In the genomic region with DNA sequence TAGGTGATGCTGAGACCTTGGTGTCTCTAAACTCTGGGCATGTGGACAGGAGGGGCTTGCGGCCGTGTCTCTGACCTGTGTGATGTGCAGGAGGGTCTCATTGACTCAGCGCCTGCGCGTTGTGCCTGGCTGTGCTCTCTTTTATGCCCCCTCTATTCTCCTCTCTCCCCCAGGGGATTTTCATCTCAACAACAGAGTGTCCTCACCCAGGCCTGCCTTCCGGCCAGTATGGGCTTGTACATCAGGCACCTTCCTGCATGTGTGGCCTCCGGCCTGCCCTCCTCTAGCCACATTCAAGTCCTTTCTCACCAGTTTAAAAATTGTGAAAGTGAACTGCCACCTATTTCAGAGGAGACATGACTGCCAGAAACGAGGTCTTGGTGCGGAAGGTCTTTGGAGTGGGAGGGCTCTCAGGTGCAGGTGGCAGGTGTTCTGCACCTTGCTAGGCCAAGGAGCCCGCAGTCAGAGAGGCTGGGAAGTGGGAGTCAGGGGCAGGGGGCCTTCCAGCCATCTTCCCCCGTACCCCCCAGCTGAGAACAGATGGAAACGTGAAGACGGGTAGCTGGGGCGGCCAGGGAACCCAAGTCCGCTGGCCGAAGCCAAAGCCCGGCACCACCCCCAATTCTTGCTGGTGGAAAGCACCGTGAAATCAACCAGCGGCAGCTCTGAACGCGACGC, we compare ENCODE assay signal across 8 cellular contexts. TPM values are rescaled to one million over a fixed set of nuclear protein-coding genes. Genes with fewer than 3 reads are reported as not detected.
DNase-seq lines count a peak whose midpoint lies in the region; ATAC-seq, FAIRE-seq and TF ChIP-seq lines count a peak whose summit lies in the region.

No MANE protein-coding gene starts in this region.

- no peak overlapping the region for H2AK5ac ChIP-seq in neuronal stem cell (ENCODE audit: low read depth, low read length)

- no peak overlapping the region for H2BK5ac ChIP-seq in neuronal stem cell (ENCODE audit: low read length)

- DNase-seq in CD14-positive monocyte (ENCODE audit: low spot score), result no peak
- DNase-seq in MM.1S, result no peak
- DNase-seq in neuronal stem cell (ENCODE audit: low spot score), result no peak
- DNase-seq in NCI-H146 (lab: John Stamatoyannopoulos, UW), result no peak
- no peak for DNase-seq in GM19239 (ENCODE audit: insufficient read length, low spot score)
- no peak for DNase-seq in NOMO-1 (lab: John Stamatoyannopoulos, UW; ENCODE audit: unreplicated experiment in 2 of 2)

- H3K4me1 ChIP-seq in MM.1S (ENCODE audit: low read length) (peaks cover 7% of the 10 kb centered on the region; the same call in 1 of the 2 replicates), neuronal stem cell (ENCODE audit: control insufficient read depth in 2 of 2, insufficient read depth in 1 of 2, low read depth in 1 of 2, low read length in 2 of 2) (peaks cover 3 to 6% of the 10 kb centered on the region in 2 donors)

- H3F3A ChIP-seq in MM.1S (ENCODE audit: insufficient read depth, low read length), result peaks cover 8% of the 10 kb centered on the region

- peaks cover 47 to 73% of the 10 kb centered on the region in 2 donors for H3K36me3 Mint-ChIP-seq in CD14-positive monocyte
- peaks cover 76% of the 10 kb centered on the region for H3K36me3 Mint-ChIP-seq in dendritic cell treated with granulocyte-macrophage colony-stimulating factor and Interleukin-4, amounts not matched to agents 40 ng/mL and 50 ng/mL, for 4 days (ENCODE audit: low read depth)

- H4K91ac ChIP-seq in neuronal stem cell (ENCODE audit: low read depth, low read length, poor library complexity), result no peak overlapping the region

- H3K4me2 ChIP-seq in MM.1S (ENCODE audit: low read depth, low read length) (peak overlapping the region; percentile 86), neuronal stem cell (ENCODE audit: insufficient read depth, low read length, poor library complexity, severe bottlenecking) (peak overlapping the region; percentile 66)

- H2BK120ac ChIP-seq in neuronal stem cell (ENCODE audit: low read depth, low read length), result no peak overlapping the region

- no peak overlapping the region for H3K4ac ChIP-seq in neuronal stem cell (ENCODE audit: low read length)

- H3K9me3 Mint-ChIP-seq in CD14-positive monocyte, result no peaks in the 10 kb centered on the region
- no peaks in the 10 kb centered on the region for H3K9me3 Mint-ChIP-seq in dendritic cell treated with granulocyte-macrophage colony-stimulating factor and Interleukin-4, amounts not matched to agents 40 ng/mL and 50 ng/mL, for 4 days

- H3K27me3 ChIP-seq in MM.1S (replicated peaks; ENCODE audit: insufficient read depth, low read length), result no peaks in the 10 kb centered on the region
- H3K27me3 ChIP-seq in neuronal stem cell (ENCODE audit: control insufficient read depth in 3 of 3, insufficient read depth in 3 of 3, low read depth in 1 of 3, low read length in 3 of 3), result peaks cover 0 to 4% (median 0%) of the 10 kb centered on the region in 3 experiments

- H2BK12ac ChIP-seq in neuronal stem cell (ENCODE audit: low read length), result no peak overlapping the region

- H3K4me3 Mint-ChIP-seq in CD14-positive monocyte, result peak overlapping the region; percentile 48 to 67
- H3K4me3 Mint-ChIP-seq in dendritic cell treated with granulocyte-macrophage colony-stimulating factor and Interleukin-4, amounts not matched to agents 40 ng/mL and 50 ng/mL, for 4 days, result peak overlapping the region; percentile 59

- TF ChIP-seq CTCF in CD14-positive monocyte (IDR thresholded peaks at IDR 0.05) (no peak), MM.1S (IDR thresholded peaks at IDR 0.05; ENCODE audit: low read length) (no peak)

- no peak overlapping the region for H2BK15ac ChIP-seq in neuronal stem cell (ENCODE audit: low read length)

- peak overlapping the region in 1 of 7 donors; percentile 8 for H3K27ac Mint-ChIP-seq in CD14-positive monocyte
- H3K27ac Mint-ChIP-seq in dendritic cell treated with granulocyte-macrophage colony-stimulating factor and Interleukin-4, amounts not matched to agents 40 ng/mL and 50 ng/mL, for 4 days, result no peak overlapping the region

- peaks cover 3% of the 10 kb centered on the region for H3K79me1 ChIP-seq in neuronal stem cell (ENCODE audit: low read depth, low read length)

- no peak overlapping the region for H4K8ac ChIP-seq in neuronal stem cell (ENCODE audit: low read depth, low read length)

- H3K9me3 ChIP-seq in MM.1S (replicated peaks; ENCODE audit: insufficient read depth, low read length), result no peaks in the 10 kb centered on the region
- no peaks in the 10 kb centered on the region for H3K9me3 ChIP-seq in neuronal stem cell (replicated peaks in 1 of 2; ENCODE audit: control insufficient read depth in 2 of 2, insufficient read depth in 1 of 2, low read depth in 1 of 2, low read length in 2 of 2)

- H2AFZ ChIP-seq in MM.1S (ENCODE audit: low read length) (peak overlapping the region; percentile 69), neuronal stem cell (ENCODE audit: low read length) (peak overlapping the region; percentile 99)

- no peak for ATAC-seq in GM19324 (IDR thresholded peaks at IDR 0.05; ENCODE audit: low FRiP score, unreplicated experiment)

- intact Hi-C loops in CD14-positive monocyte (cut with micrococcal nuclease), result loop anchor here (5.0 kb wide), 1 partner anchor 43 kb away; no protein-coding TSS in a partner anchor
- intact Hi-C loops in dendritic cell treated with granulocyte-macrophage colony-stimulating factor and Interleukin-4, amounts not matched to agents 40 ng/mL and 50 ng/mL, for 4 days (cut with micrococcal nuclease), result loop anchor here (5.0 kb wide), 1 partner anchor 138 kb away; no protein-coding TSS in a partner anchor

- H3K4me3 ChIP-seq in MM.1S (ENCODE audit: low read length), result peak overlapping the region; percentile 51; the same call in 1 of the 2 replicates
- H3K4me3 ChIP-seq in neuronal stem cell (ENCODE audit: low read length in 2 of 2), result peak overlapping the region; percentile 68 to 99

- H3K9me2 ChIP-seq in MM.1S (replicated peaks; ENCODE audit: insufficient read depth, low read length), result no peaks in the 10 kb centered on the region

- peak overlapping the region; percentile 91 for H3K18ac ChIP-seq in neuronal stem cell (ENCODE audit: low read length)

- H3K27me3 Mint-ChIP-seq in CD14-positive monocyte (ENCODE audit: low read depth in 3 of 3), result no peaks in the 10 kb centered on the region
- H3K27me3 Mint-ChIP-seq in dendritic cell treated with granulocyte-macrophage colony-stimulating factor and Interleukin-4, amounts not matched to agents 40 ng/mL and 50 ng/mL, for 4 days, result no peaks in the 10 kb centered on the region

- H3K27ac ChIP-seq in MM.1S (ENCODE audit: low read length), result peak overlapping the region; percentile 55; the same call in 1 of the 2 replicates
- H3K27ac ChIP-seq in neuronal stem cell (replicated peaks; ENCODE audit: low read length), result no peak overlapping the region

- H3K14ac ChIP-seq in neuronal stem cell (ENCODE audit: low read length), result no peak overlapping the region

- no peaks in the 10 kb centered on the region for H4K20me1 ChIP-seq in MM.1S (ENCODE audit: insufficient read depth, low read length)

- H3K9ac ChIP-seq in MM.1S (ENCODE audit: low read length) (peak overlapping the region; percentile 40; the same call in 1 of the 2 replicates), neuronal stem cell (ENCODE audit: low read depth, low read length, poor library complexity) (peak overlapping the region; percentile 70)

- peaks cover 23% of the 10 kb centered on the region for H3K79me2 ChIP-seq in MM.1S (ENCODE audit: low read length)

- H3K4me1 Mint-ChIP-seq in CD14-positive monocyte, result peaks cover 15% of the 10 kb centered on the region
- H3K4me1 Mint-ChIP-seq in dendritic cell treated with granulocyte-macrophage colony-stimulating factor and Interleukin-4, amounts not matched to agents 40 ng/mL and 50 ng/mL, for 4 days (ENCODE audit: low read depth), result peaks cover 17% of the 10 kb centered on the region

- H3K36me3 ChIP-seq in MM.1S (replicated peaks; ENCODE audit: insufficient read depth, low read length) (no peaks in the 10 kb centered on the region), neuronal stem cell (replicated peaks in 1 of 2; ENCODE audit: control insufficient read depth in 2 of 2, insufficient read depth in 2 of 2, low read length in 2 of 2) (peaks cover 26 to 67% of the 10 kb centered on the region in 2 donors)

- FAIRE-seq in GM19239 (lab: Jason Lieb, UNC), result no peak

- peak overlapping the region; percentile 99 for H3K23ac ChIP-seq in neuronal stem cell (ENCODE audit: low read depth, low read length, poor library complexity)

- WGBS in neuronal stem cell (ENCODE audit: extremely low coverage in 2 of 2, insufficient read length in 2 of 2, insufficient replicate concordance in 1 of 2), 2 donors, result no CpG with 5 or more reads among the region's 22 CpGs

RNA-seq across cellular contexts. Expression of gene INTS15, which starts 0.5 kb away (rescaled TPM):
- 10 to 100 TPM; 16.9 to 17.2 TPM for polyA plus RNA-seq in CD14-positive monocyte
- polyA plus RNA-seq in neuronal stem cell (2013, experiment 1 of 2), result 24.9 TPM
- polyA plus RNA-seq in neuronal stem cell (2013, experiment 2 of 2), result 25.4 TPM

RNA-seq across cellular contexts. Expression of gene ZDHHC4, which starts 12.0 kb away (rescaled TPM):
- 10 to 100 TPM; 52.9 to 55.6 TPM for polyA plus RNA-seq in CD14-positive monocyte
- 82.1 TPM for polyA plus RNA-seq in neuronal stem cell (2013, experiment 1 of 2)
- polyA plus RNA-seq in neuronal stem cell (2013, experiment 2 of 2), result 82.2 TPM

RNA-seq across cellular contexts. Expression of gene ZNF853, which starts 26.1 kb away (rescaled TPM):
- polyA plus RNA-seq in CD14-positive monocyte, result not detected
- 5.3 TPM for polyA plus RNA-seq in neuronal stem cell (2013, experiment 1 of 2)
- polyA plus RNA-seq in neuronal stem cell (2013, experiment 2 of 2), result 5.4 TPM

RNA-seq across cellular contexts. Expression of gene GRID2IP, which starts 38.0 kb away (rescaled TPM):
- not detected for polyA plus RNA-seq in CD14-positive monocyte
- 0.33 TPM for polyA plus RNA-seq in neuronal stem cell (2013, experiment 1 of 2)
- polyA plus RNA-seq in neuronal stem cell (2013, experiment 2 of 2), result 0.30 TPM

RNA-seq across cellular contexts. Expression of gene ZNF316, which starts 47.8 kb away (rescaled TPM):
- polyA plus RNA-seq in CD14-positive monocyte, result 1 to 10 TPM in 1 of 2 donors, under 1 TPM in 1; 0.66 to 1.2 TPM
- polyA plus RNA-seq in neuronal stem cell (2013, experiment 1 of 2), result 11.1 TPM
- 10.9 TPM for polyA plus RNA-seq in neuronal stem cell (2013, experiment 2 of 2)
